In genomic region chr3:47491186-47491585, GRCh38 we compare ENCODE assay signal across 1 cellular context.
TF ChIP-seq lines count a peak whose summit lies in the region.

No MANE protein-coding gene starts in this region.

TF ChIP-seq in HepG2, 621 proteins besides CTCF, POLR2A, EP300 and RAD21:
- TF ChIP-seq RARG (CRISPR knock-in tag; IDR thresholded peaks at IDR 0.05; ENCODE audit: low read depth) (no peak), ZNF260 (CRISPR knock-in tag; IDR thresholded peaks at IDR 0.05; ENCODE audit: borderline replicate concordance, low read depth) (no peak), GABPA (IDR thresholded peaks at IDR 0.05; ENCODE audit: low read depth, low read length) (no peak), GABPA (CRISPR knock-in tag; IDR thresholded peaks at IDR 0.05; ENCODE audit: low read depth) (no peak), PRDM4 (CRISPR knock-in tag; IDR thresholded peaks at IDR 0.05; ENCODE audit: borderline replicate concordance) (no peak), ZNF253 (CRISPR knock-in tag; IDR thresholded peaks at IDR 0.05; ENCODE audit: borderline replicate concordance) (no peak), MIXL1 (CRISPR knock-in tag; IDR thresholded peaks at IDR 0.05) (no peak), ZFX (CRISPR knock-in tag; IDR thresholded peaks at IDR 0.05; ENCODE audit: low read depth) (no peak), CENPT (CRISPR knock-in tag; IDR thresholded peaks at IDR 0.05; ENCODE audit: low read depth) (no peak), ZKSCAN5 (CRISPR knock-in tag; IDR thresholded peaks at IDR 0.05) (no peak), ZNF576 (CRISPR knock-in tag; IDR thresholded peaks at IDR 0.05) (no peak), ZBTB7B (CRISPR knock-in tag; IDR thresholded peaks at IDR 0.05) (no peak), ZMAT5 (CRISPR knock-in tag; IDR thresholded peaks at IDR 0.05; ENCODE audit: borderline replicate concordance, low read depth) (no peak), YY1 (IDR thresholded peaks at IDR 0.05; ENCODE audit: insufficient read depth, insufficient replicate concordance, low read depth, low read length) (no peak), ZNF513 (CRISPR knock-in tag; conservative IDR thresholded peaks at IDR 0.05) (no peak), ZNF430 (CRISPR knock-in tag; IDR thresholded peaks at IDR 0.05) (no peak)
TF ChIP-seq in HepG2: peak in this region for 0.
